Comparison of ENCODE assay signal across 8 cellular contexts in genomic region chr10:27503498-27504006, GRCh38. TPM values are rescaled to one million over a fixed set of nuclear protein-coding genes. Genes with fewer than 3 reads are reported as not detected.
DNase-seq lines count a peak whose midpoint lies in the region; ATAC-seq and TF ChIP-seq lines count a peak whose summit lies in the region.

No MANE protein-coding gene starts in this region.

- H3K36me3 ChIP-seq in cardiac muscle cell (no peaks in the 10 kb centered on the region), lower lobe of right lung (no peaks in the 10 kb centered on the region)

- H3K9me3 ChIP-seq in cardiac muscle cell (ENCODE audit: low read depth) (no peaks in the 10 kb centered on the region), lower lobe of right lung (no peaks in the 10 kb centered on the region)

- peak overlapping the region; percentile 51 for H3K4me3 ChIP-seq in cardiac muscle cell
- H3K4me3 ChIP-seq in astrocyte of the cerebellum (ENCODE audit: low read depth, low read length) = peak overlapping the region; percentile 84
- H3K4me3 ChIP-seq in lower lobe of right lung = peak overlapping the region; percentile 86

- DNase-seq in cardiac muscle cell (ENCODE audit: low read depth in 1 of 2, low spot score in 1 of 2) (no peak), Right ventricle myocardium inferior (ENCODE audit: missing footprints) (no peak), astrocyte of the cerebellum (ENCODE audit: low read depth) (no peak), lower lobe of right lung (no peak), type B pancreatic cell (ENCODE audit: extremely low spot score, unreplicated experiment) (no peak), nucleus accumbens (lab: John Stamatoyannopoulos, UW) (no peak), hippocampal formation (lab: John Stamatoyannopoulos, UW) (no peak)

- H3K27me3 Mint-ChIP-seq in type B pancreatic cell = peaks cover 22% of the 10 kb centered on the region

- TF ChIP-seq CTCF in cardiac muscle cell (IDR thresholded peaks at IDR 0.05; ENCODE audit: low read depth, low read length) (no peak), astrocyte of the cerebellum (IDR thresholded peaks at IDR 0.05; ENCODE audit: low read depth, low read length, missing control alignments) (no peak), lower lobe of right lung (IDR thresholded peaks at IDR 0.05) (no peak), type B pancreatic cell (conservative IDR thresholded peaks at IDR 0.05) (no peak)

- H3K27me3 ChIP-seq in cardiac muscle cell = no peaks in the 10 kb centered on the region
- H3K27me3 ChIP-seq in lower lobe of right lung (ENCODE audit: low read depth) = no peaks in the 10 kb centered on the region

- peaks cover 22% of the 10 kb centered on the region for H3K4me1 Mint-ChIP-seq in type B pancreatic cell (ENCODE audit: unreplicated experiment)

- H3K27ac ChIP-seq in cardiac muscle cell (peak overlapping the region; percentile 94), lower lobe of right lung (peak overlapping the region; percentile 93)

- H3K4me1 ChIP-seq in cardiac muscle cell (ENCODE audit: low read depth) (peaks cover 11% of the 10 kb centered on the region), lower lobe of right lung (peaks cover 27% of the 10 kb centered on the region)

- in situ Hi-C loops in astrocyte of the cerebellum (cut with HindIII; ENCODE audit: low sequenced_read_pairs) = no loop called here

- peaks cover 6% of the 10 kb centered on the region for H3K36me3 Mint-ChIP-seq in type B pancreatic cell

- intact Hi-C loops in Right ventricle myocardium inferior (cut with DNase I) = no loop called here
- intact Hi-C loops in lower lobe of right lung (cut with DNase I) = no loop called here

- H3K4me3 Mint-ChIP-seq in type B pancreatic cell = peak overlapping the region; percentile 100

- peak overlapping the region; percentile 99 for H3K27ac Mint-ChIP-seq in type B pancreatic cell

- no peak for ATAC-seq in Right ventricle myocardium inferior
- ATAC-seq in lower lobe of right lung = no peak
- ATAC-seq in GM19035 (IDR thresholded peaks at IDR 0.05; ENCODE audit: unreplicated experiment) = no peak

- H3K9me3 Mint-ChIP-seq in type B pancreatic cell = no peaks in the 10 kb centered on the region

RNA-seq across cellular contexts. Expression of gene RAB18, which starts 0.6 kb away (rescaled TPM):
- total RNA-seq in cardiac muscle cell (19.0 and 36.5 TPM in 2 replicates), Right ventricle myocardium inferior (114 TPM), lower lobe of right lung (97.2 TPM), type B pancreatic cell (ENCODE audit: low replicate concordance) (81.8 and 112 TPM in 2 replicates)
- polyA plus RNA-seq in cardiac muscle cell = 116 and 123 TPM in 2 replicates
